8 cellular contexts compared by ENCODE assay signal in the genomic region with DNA sequence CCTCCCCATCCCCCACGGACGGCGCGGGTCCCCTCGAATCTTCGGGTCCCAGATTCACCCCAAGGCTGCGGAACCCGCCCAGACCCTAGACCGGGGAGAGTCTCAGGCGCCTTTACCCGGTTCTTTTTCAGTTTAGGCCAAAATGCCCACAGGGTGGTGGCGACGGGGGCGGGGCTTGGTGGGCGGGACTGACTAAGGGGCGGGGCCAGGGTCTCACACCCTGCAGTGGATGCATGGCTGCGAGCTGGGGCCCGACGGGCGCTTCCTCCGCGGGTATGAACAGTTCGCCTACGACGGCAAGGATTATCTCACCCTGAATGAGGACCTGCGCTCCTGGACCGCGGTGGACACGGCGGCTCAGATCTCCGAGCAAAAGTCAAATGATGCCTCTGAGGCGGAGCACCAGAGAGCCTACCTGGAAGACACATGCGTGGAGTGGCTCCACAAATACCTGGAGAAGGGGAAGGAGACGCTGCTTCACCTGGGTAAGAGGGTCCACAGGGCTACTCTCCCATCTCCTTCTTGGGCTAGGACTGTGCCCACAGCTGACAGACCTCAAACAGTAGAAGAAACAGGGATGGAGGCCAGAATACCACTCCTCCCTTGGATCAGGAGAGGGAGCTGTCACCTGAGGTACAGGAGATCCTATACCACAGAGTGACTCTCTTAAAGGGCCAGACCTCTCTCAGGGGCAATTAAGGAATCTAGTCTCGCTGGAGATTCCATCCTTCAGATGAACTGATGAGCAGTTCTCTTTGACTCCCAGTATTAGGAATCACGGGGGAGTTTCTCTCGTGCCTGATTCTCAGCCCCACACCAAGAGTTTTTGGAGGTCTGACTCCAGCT. TPM values are rescaled to one million over a fixed set of nuclear protein-coding genes. Genes with fewer than 3 reads are reported as not detected.
A peak's percentile ranks its signal among the peaks of the same experiment; 100 is the strongest.
DNase-seq lines count a peak whose midpoint lies in the region; ATAC-seq and TF ChIP-seq lines count a peak whose summit lies in the region.

No MANE protein-coding gene starts in this region.

- peaks cover 34% of the 10 kb centered on the region for H3K4me1 ChIP-seq in upper lobe of right lung

- H3K9me3 Mint-ChIP-seq in activated naive CD4-positive, alpha-beta T cell treated with anti-CD3 and anti-CD28 coated beads, Interleukin-2, amount 50 U/mL, for 24 hours = no peaks in the 10 kb centered on the region
- H3K9me3 Mint-ChIP-seq in progenitor cell of endocrine pancreas (ENCODE audit: low read depth) = no peaks in the 10 kb centered on the region

- peaks cover 45% of the 10 kb centered on the region for H3K36me3 Mint-ChIP-seq in activated naive CD4-positive, alpha-beta T cell treated with anti-CD3 and anti-CD28 coated beads, Interleukin-2, amount 50 U/mL, for 24 hours
- peaks cover 8% of the 10 kb centered on the region for H3K36me3 Mint-ChIP-seq in progenitor cell of endocrine pancreas (ENCODE audit: insufficient read depth)

- peak overlapping the region; percentile 100 for H3K4me3 Mint-ChIP-seq in activated naive CD4-positive, alpha-beta T cell treated with anti-CD3 and anti-CD28 coated beads, Interleukin-2, amount 50 U/mL, for 24 hours
- H3K4me3 Mint-ChIP-seq in progenitor cell of endocrine pancreas (ENCODE audit: low read depth) = peak overlapping the region; percentile 90

- no peaks in the 10 kb centered on the region for H3K27me3 ChIP-seq in upper lobe of right lung

- TF ChIP-seq CTCF in GM12864 (IDR thresholded peaks at IDR 0.05; ENCODE audit: low read depth, low read length, missing control alignments) (no peak), progenitor cell of endocrine pancreas (IDR thresholded peaks at IDR 0.05; ENCODE audit: unreplicated experiment) (no peak), upper lobe of right lung (IDR thresholded peaks at IDR 0.05) (no peak)

- H3K4me3 ChIP-seq in GM12864 (ENCODE audit: low read depth, low read length) = peak overlapping the region; percentile 98
- H3K4me3 ChIP-seq in upper lobe of right lung = peak overlapping the region; percentile 93

- H3K27ac Mint-ChIP-seq in activated naive CD4-positive, alpha-beta T cell treated with anti-CD3 and anti-CD28 coated beads, Interleukin-2, amount 50 U/mL, for 24 hours = peak overlapping the region; percentile 99
- peak overlapping the region; percentile 96 for H3K27ac Mint-ChIP-seq in progenitor cell of endocrine pancreas

- peak; percentile 30 for ATAC-seq in HG03280 (IDR thresholded peaks at IDR 0.05; ENCODE audit: unreplicated experiment)
- ATAC-seq in SK-N-SH treated with all-trans-retinoic acid at 6 μM for 48 hours = peak; percentile 77
- ATAC-seq in Right ventricle myocardium inferior = peak; percentile 82
- ATAC-seq in upper lobe of right lung = peak; percentile 87
- no peak for ATAC-seq in HG02840 (IDR thresholded peaks at IDR 0.05; ENCODE audit: low FRiP score, unreplicated experiment)

- no peaks in the 10 kb centered on the region for H3K9me3 ChIP-seq in upper lobe of right lung

- H3K27me3 Mint-ChIP-seq in activated naive CD4-positive, alpha-beta T cell treated with anti-CD3 and anti-CD28 coated beads, Interleukin-2, amount 50 U/mL, for 24 hours = no peaks in the 10 kb centered on the region
- peaks cover 22% of the 10 kb centered on the region for H3K27me3 Mint-ChIP-seq in progenitor cell of endocrine pancreas

- H3K4me1 Mint-ChIP-seq in activated naive CD4-positive, alpha-beta T cell treated with anti-CD3 and anti-CD28 coated beads, Interleukin-2, amount 50 U/mL, for 24 hours = peaks cover 49% of the 10 kb centered on the region
- peaks cover 1% of the 10 kb centered on the region for H3K4me1 Mint-ChIP-seq in progenitor cell of endocrine pancreas (ENCODE audit: low read depth)

- peak overlapping the region; percentile 97 for H3K27ac ChIP-seq in upper lobe of right lung

- H3K36me3 ChIP-seq in upper lobe of right lung = peaks cover 45% of the 10 kb centered on the region

- intact Hi-C loops in Right ventricle myocardium inferior (cut with DNase I) = no loop called here
- intact Hi-C loops in upper lobe of right lung (cut with DNase I) = loop anchor here (5.0 kb wide), 1 partner anchor 42 kb away; no protein-coding TSS in a partner anchor

- DNase-seq in GM12864 (ENCODE audit: low read depth) (no peak), Right ventricle myocardium inferior (ENCODE audit: missing footprints) (peak; percentile 91), progenitor cell of endocrine pancreas (ENCODE audit: low spot score, unreplicated experiment) (peak; percentile 35), upper lobe of right lung (peak; percentile 89)

TF ChIP-seq in SK-N-SH treated with all-trans-retinoic acid at 6 μM for 48 hours, 23 proteins besides CTCF, POLR2A, EP300 and RAD21:
- TF ChIP-seq, protein P1, sequence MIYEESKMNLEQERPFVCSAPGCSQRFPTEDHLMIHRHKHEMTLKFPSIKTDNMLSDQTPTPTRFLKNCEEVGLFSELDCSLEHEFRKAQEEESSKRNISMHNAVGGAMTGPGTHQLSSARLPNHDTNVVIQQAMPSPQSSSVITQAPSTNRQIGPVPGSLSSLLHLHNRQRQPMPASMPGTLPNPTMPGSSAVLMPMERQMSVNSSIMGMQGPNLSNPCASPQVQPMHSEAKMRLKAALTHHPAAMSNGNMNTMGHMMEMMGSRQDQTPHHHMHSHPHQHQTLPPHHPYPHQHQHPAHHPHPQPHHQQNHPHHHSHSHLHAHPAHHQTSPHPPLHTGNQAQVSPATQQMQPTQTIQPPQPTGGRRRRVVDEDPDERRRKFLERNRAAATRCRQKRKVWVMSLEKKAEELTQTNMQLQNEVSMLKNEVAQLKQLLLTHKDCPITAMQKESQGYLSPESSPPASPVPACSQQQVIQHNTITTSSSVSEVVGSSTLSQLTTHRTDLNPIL (CRISPR knock-in tag; IDR thresholded peaks at IDR 0.05; ENCODE audit: low read depth) = no peak
- TF ChIP-seq ARNTL (CRISPR knock-in tag; IDR thresholded peaks at IDR 0.05; ENCODE audit: borderline replicate concordance, low read depth) (no peak), ISL1 (CRISPR knock-in tag; IDR thresholded peaks at IDR 0.05) (no peak), BACH2 (CRISPR knock-in tag; IDR thresholded peaks at IDR 0.05; ENCODE audit: borderline replicate concordance) (no peak), PPARA (CRISPR knock-in tag; IDR thresholded peaks at IDR 0.05; ENCODE audit: borderline replicate concordance) (no peak), CSDC2 (CRISPR knock-in tag; IDR thresholded peaks at IDR 0.05) (no peak), ESRRG (CRISPR knock-in tag; IDR thresholded peaks at IDR 0.05) (no peak), RARB (CRISPR knock-in tag; IDR thresholded peaks at IDR 0.05) (no peak)
- TF ChIP-seq, protein P2, sequence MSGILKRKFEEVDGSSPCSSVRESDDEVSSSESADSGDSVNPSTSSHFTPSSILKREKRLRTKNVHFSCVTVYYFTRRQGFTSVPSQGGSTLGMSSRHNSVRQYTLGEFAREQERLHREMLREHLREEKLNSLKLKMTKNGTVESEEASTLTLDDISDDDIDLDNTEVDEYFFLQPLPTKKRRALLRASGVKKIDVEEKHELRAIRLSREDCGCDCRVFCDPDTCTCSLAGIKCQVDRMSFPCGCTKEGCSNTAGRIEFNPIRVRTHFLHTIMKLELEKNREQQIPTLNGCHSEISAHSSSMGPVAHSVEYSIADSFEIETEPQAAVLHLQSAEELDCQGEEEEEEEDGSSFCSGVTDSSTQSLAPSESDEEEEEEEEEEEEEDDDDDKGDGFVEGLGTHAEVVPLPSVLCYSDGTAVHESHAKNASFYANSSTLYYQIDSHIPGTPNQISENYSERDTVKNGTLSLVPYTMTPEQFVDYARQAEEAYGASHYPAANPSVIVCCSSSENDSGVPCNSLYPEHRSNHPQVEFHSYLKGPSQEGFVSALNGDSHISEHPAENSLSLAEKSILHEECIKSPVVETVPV (CRISPR knock-in tag; IDR thresholded peaks at IDR 0.05) = no peak

RNA-seq across cellular contexts. Expression of a gene that starts 0.9 kb away (rescaled TPM):
- total RNA-seq in Right ventricle myocardium inferior (152 TPM), progenitor cell of endocrine pancreas (27.6 and 28.4 TPM in 2 replicates), upper lobe of right lung (1,028 TPM)
